ENCODE assay signal across 5 cellular contexts in genomic region chr14:69001375-69001774, GRCh38.
"Had no signal": no experiment of that assay in that cellular context is flagged by ENCODE, and none has a peak within 500 bp of the region (broad histone marks: within the 10 kb centered on the region; RNA-seq: fewer than 3 reads in every experiment).

No MANE protein-coding gene starts in this region.

- DNase-seq: GOT3, IMR-90 had no signal

- H2AFZ ChIP-seq: GM23248 had no signal

- H3K9ac ChIP-seq: GM23248 had no signal

- FAIRE-seq: H54 had no signal

- H3K4me3 ChIP-seq: GM23248, K562 had no signal

- H3K27ac ChIP-seq: GM23248 had no signal
